In the genomic region with DNA sequence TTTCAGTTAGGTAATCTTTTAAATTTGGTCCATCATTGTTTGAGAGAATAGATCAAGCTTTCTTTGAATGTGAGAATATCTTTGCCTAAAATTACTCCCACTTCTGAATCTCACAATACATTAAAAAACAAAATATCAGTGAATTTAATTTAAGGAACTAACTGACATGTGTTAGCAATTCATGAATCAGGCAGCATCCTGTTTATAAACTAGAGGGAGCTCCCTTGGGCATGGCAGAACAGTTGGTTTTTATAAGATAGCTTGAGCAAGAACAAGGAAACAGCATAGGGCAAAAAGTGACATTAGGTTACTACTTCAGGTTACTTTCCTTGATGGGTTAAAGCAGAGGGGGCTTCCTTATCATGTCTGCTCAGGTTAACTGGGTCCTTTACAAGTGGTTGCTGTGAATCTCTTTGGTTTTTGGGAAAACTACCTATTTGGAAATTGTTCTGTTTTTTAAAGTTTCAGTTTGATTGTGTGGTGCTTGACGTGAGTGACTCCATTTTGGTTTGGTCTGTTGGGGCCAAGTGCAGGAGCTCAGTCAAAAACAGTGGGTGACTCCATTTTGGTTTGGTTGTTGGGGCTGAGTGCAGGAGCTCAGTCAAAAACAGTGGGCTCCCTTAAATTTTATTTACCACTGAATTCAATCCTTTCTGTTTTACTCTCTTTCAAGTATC, we compare ENCODE assay signal across 1 cellular context.
TF ChIP-seq lines count a peak whose summit lies in the region.

No MANE protein-coding gene starts in this region.

TF ChIP-seq in H1, 55 proteins besides CTCF, POLR2A, EP300 and RAD21:
- TF ChIP-seq YY1 (IDR thresholded peaks at IDR 0.05; ENCODE audit: low read depth, low read length) (peak; percentile 47; the same call in 1 of the 2 replicates), TAF7 (optimal IDR thresholded peaks at IDR 0.05; ENCODE audit: borderline replicate concordance, low read depth, low read length) (no peak)
TF ChIP-seq in H1: peak in this region for 1.
